ENCODE assay signal across 1 cellular context in the genomic region with DNA sequence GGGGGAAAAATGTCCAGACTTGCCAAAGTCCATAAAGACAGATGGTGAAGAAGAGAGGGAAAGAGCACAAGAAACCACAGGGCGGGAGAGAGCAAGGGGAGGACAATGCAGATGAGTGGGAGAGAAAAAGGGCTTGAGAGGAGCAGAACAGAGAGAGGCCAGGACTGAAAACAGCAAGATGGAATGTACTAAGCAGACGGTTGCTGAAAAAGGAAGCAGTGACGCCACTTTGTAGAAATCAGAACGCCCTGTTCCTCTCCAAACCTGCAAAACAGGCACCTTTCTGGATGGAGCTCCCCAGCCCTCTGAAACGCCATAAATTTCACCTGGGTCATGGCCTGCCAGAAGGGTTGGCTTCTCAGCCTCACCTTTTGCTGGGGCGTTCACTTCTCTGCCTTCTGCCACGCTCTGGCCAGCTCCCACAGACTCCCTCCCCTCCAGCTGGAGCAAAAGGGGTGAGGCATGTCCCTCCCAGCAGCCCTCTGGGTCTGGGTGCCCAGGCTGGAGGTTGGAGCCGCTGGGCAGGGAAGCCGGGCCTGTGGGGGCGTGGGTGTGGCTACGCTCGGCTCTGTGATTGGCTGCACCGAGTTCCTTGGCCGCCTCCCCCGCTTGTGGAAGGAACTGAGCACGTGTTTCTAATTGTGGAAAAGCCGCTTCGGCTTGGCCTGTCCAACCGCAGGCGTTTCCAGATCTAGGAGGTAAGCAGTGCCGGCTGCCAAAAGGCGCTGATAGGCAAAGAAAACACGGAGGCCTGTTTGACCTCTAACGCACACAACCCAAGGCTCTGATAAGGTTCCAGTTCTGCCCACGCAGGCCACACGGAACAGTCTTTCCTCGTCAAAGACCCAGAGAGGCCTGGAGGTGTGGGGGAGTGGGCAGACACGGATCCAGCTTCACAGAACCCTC.
A peak's percentile ranks its signal among the peaks of the same experiment; 100 is the strongest.
TF ChIP-seq lines count a peak whose summit lies in the region.

No MANE protein-coding gene starts in this region.

TF ChIP-seq in WTC11, 78 proteins besides CTCF, POLR2A, EP300 and RAD21 (continued from another document):
- TF ChIP-seq, protein P1, sequence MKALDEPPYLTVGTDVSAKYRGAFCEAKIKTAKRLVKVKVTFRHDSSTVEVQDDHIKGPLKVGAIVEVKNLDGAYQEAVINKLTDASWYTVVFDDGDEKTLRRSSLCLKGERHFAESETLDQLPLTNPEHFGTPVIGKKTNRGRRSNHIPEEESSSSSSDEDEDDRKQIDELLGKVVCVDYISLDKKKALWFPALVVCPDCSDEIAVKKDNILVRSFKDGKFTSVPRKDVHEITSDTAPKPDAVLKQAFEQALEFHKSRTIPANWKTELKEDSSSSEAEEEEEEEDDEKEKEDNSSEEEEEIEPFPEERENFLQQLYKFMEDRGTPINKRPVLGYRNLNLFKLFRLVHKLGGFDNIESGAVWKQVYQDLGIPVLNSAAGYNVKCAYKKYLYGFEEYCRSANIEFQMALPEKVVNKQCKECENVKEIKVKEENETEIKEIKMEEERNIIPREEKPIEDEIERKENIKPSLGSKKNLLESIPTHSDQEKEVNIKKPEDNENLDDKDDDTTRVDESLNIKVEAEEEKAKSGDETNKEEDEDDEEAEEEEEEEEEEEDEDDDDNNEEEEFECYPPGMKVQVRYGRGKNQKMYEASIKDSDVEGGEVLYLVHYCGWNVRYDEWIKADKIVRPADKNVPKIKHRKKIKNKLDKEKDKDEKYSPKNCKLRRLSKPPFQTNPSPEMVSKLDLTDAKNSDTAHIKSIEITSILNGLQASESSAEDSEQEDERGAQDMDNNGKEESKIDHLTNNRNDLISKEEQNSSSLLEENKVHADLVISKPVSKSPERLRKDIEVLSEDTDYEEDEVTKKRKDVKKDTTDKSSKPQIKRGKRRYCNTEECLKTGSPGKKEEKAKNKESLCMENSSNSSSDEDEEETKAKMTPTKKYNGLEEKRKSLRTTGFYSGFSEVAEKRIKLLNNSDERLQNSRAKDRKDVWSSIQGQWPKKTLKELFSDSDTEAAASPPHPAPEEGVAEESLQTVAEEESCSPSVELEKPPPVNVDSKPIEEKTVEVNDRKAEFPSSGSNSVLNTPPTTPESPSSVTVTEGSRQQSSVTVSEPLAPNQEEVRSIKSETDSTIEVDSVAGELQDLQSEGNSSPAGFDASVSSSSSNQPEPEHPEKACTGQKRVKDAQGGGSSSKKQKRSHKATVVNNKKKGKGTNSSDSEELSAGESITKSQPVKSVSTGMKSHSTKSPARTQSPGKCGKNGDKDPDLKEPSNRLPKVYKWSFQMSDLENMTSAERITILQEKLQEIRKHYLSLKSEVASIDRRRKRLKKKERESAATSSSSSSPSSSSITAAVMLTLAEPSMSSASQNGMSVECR (CRISPR knock-in tag; IDR thresholded peaks at IDR 0.05; ENCODE audit: borderline replicate concordance), result peak; percentile 65; the same call in 1 of the 2 replicates
- no peak for TF ChIP-seq NR2C2 (CRISPR knock-in tag; IDR thresholded peaks at IDR 0.05)
- no peak for TF ChIP-seq SMAD4 (CRISPR knock-in tag; IDR thresholded peaks at IDR 0.05)
- TF ChIP-seq, protein P2, sequence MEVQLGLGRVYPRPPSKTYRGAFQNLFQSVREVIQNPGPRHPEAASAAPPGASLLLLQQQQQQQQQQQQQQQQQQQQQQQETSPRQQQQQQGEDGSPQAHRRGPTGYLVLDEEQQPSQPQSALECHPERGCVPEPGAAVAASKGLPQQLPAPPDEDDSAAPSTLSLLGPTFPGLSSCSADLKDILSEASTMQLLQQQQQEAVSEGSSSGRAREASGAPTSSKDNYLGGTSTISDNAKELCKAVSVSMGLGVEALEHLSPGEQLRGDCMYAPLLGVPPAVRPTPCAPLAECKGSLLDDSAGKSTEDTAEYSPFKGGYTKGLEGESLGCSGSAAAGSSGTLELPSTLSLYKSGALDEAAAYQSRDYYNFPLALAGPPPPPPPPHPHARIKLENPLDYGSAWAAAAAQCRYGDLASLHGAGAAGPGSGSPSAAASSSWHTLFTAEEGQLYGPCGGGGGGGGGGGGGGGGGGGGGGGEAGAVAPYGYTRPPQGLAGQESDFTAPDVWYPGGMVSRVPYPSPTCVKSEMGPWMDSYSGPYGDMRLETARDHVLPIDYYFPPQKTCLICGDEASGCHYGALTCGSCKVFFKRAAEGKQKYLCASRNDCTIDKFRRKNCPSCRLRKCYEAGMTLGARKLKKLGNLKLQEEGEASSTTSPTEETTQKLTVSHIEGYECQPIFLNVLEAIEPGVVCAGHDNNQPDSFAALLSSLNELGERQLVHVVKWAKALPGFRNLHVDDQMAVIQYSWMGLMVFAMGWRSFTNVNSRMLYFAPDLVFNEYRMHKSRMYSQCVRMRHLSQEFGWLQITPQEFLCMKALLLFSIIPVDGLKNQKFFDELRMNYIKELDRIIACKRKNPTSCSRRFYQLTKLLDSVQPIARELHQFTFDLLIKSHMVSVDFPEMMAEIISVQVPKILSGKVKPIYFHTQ (CRISPR knock-in tag; IDR thresholded peaks at IDR 0.05), result no peak
- TF ChIP-seq, protein P3, sequence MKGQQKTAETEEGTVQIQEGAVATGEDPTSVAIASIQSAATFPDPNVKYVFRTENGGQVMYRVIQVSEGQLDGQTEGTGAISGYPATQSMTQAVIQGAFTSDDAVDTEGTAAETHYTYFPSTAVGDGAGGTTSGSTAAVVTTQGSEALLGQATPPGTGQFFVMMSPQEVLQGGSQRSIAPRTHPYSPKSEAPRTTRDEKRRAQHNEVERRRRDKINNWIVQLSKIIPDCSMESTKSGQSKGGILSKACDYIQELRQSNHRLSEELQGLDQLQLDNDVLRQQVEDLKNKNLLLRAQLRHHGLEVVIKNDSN (CRISPR knock-in tag; IDR thresholded peaks at IDR 0.05), result peak; percentile 50; the same call in 1 of the 2 replicates
- TF ChIP-seq, protein P4, sequence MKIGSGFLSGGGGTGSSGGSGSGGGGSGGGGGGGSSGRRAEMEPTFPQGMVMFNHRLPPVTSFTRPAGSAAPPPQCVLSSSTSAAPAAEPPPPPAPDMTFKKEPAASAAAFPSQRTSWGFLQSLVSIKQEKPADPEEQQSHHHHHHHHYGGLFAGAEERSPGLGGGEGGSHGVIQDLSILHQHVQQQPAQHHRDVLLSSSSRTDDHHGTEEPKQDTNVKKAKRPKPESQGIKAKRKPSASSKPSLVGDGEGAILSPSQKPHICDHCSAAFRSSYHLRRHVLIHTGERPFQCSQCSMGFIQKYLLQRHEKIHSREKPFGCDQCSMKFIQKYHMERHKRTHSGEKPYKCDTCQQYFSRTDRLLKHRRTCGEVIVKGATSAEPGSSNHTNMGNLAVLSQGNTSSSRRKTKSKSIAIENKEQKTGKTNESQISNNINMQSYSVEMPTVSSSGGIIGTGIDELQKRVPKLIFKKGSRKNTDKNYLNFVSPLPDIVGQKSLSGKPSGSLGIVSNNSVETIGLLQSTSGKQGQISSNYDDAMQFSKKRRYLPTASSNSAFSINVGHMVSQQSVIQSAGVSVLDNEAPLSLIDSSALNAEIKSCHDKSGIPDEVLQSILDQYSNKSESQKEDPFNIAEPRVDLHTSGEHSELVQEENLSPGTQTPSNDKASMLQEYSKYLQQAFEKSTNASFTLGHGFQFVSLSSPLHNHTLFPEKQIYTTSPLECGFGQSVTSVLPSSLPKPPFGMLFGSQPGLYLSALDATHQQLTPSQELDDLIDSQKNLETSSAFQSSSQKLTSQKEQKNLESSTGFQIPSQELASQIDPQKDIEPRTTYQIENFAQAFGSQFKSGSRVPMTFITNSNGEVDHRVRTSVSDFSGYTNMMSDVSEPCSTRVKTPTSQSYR (CRISPR knock-in tag; IDR thresholded peaks at IDR 0.05), result no peak
- TF ChIP-seq ATF1 (CRISPR knock-in tag; IDR thresholded peaks at IDR 0.05), result no peak
- TF ChIP-seq ETV6 (CRISPR knock-in tag; IDR thresholded peaks at IDR 0.05), result no peak
- TF ChIP-seq, protein P5, sequence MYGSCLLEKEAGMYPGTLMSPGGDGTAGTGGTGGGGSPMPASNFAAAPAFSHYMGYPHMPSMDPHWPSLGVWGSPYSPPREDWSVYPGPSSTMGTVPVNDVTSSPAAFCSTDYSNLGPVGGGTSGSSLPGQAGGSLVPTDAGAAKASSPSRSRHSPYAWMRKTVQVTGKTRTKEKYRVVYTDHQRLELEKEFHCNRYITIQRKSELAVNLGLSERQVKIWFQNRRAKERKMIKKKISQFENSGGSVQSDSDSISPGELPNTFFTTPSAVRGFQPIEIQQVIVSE (CRISPR knock-in tag; IDR thresholded peaks at IDR 0.05; ENCODE audit: borderline replicate concordance), result no peak
- peak; percentile 76 for TF ChIP-seq NFYB (CRISPR knock-in tag; conservative IDR thresholded peaks at IDR 0.05; ENCODE audit: low read depth)
- peak; percentile 47; the same call in 1 of the 2 replicates for TF ChIP-seq ZNF121 (CRISPR knock-in tag; IDR thresholded peaks at IDR 0.05)
- TF ChIP-seq, protein P6, sequence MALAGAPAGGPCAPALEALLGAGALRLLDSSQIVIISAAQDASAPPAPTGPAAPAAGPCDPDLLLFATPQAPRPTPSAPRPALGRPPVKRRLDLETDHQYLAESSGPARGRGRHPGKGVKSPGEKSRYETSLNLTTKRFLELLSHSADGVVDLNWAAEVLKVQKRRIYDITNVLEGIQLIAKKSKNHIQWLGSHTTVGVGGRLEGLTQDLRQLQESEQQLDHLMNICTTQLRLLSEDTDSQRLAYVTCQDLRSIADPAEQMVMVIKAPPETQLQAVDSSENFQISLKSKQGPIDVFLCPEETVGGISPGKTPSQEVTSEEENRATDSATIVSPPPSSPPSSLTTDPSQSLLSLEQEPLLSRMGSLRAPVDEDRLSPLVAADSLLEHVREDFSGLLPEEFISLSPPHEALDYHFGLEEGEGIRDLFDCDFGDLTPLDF (CRISPR knock-in tag; IDR thresholded peaks at IDR 0.05), result peak; percentile 33; the same call in 1 of the 2 replicates
- TF ChIP-seq, protein P7, sequence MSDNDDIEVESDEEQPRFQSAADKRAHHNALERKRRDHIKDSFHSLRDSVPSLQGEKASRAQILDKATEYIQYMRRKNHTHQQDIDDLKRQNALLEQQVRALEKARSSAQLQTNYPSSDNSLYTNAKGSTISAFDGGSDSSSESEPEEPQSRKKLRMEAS (CRISPR knock-in tag; IDR thresholded peaks at IDR 0.05), result peak; percentile 95
- TF ChIP-seq, protein P8, sequence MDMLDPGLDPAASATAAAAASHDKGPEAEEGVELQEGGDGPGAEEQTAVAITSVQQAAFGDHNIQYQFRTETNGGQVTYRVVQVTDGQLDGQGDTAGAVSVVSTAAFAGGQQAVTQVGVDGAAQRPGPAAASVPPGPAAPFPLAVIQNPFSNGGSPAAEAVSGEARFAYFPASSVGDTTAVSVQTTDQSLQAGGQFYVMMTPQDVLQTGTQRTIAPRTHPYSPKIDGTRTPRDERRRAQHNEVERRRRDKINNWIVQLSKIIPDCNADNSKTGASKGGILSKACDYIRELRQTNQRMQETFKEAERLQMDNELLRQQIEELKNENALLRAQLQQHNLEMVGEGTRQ (CRISPR knock-in tag; IDR thresholded peaks at IDR 0.05), result no peak; the same call in 1 of the 2 replicates
- TF ChIP-seq, protein P9, sequence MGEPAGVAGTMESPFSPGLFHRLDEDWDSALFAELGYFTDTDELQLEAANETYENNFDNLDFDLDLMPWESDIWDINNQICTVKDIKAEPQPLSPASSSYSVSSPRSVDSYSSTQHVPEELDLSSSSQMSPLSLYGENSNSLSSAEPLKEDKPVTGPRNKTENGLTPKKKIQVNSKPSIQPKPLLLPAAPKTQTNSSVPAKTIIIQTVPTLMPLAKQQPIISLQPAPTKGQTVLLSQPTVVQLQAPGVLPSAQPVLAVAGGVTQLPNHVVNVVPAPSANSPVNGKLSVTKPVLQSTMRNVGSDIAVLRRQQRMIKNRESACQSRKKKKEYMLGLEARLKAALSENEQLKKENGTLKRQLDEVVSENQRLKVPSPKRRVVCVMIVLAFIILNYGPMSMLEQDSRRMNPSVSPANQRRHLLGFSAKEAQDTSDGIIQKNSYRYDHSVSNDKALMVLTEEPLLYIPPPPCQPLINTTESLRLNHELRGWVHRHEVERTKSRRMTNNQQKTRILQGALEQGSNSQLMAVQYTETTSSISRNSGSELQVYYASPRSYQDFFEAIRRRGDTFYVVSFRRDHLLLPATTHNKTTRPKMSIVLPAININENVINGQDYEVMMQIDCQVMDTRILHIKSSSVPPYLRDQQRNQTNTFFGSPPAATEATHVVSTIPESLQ (CRISPR knock-in tag; IDR thresholded peaks at IDR 0.05), result no peak
- TF ChIP-seq, protein P10, sequence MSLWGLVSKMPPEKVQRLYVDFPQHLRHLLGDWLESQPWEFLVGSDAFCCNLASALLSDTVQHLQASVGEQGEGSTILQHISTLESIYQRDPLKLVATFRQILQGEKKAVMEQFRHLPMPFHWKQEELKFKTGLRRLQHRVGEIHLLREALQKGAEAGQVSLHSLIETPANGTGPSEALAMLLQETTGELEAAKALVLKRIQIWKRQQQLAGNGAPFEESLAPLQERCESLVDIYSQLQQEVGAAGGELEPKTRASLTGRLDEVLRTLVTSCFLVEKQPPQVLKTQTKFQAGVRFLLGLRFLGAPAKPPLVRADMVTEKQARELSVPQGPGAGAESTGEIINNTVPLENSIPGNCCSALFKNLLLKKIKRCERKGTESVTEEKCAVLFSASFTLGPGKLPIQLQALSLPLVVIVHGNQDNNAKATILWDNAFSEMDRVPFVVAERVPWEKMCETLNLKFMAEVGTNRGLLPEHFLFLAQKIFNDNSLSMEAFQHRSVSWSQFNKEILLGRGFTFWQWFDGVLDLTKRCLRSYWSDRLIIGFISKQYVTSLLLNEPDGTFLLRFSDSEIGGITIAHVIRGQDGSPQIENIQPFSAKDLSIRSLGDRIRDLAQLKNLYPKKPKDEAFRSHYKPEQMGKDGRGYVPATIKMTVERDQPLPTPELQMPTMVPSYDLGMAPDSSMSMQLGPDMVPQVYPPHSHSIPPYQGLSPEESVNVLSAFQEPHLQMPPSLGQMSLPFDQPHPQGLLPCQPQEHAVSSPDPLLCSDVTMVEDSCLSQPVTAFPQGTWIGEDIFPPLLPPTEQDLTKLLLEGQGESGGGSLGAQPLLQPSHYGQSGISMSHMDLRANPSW (CRISPR knock-in tag; conservative IDR thresholded peaks at IDR 0.05; ENCODE audit: low read depth), result no peak
- TF ChIP-seq, protein P11, sequence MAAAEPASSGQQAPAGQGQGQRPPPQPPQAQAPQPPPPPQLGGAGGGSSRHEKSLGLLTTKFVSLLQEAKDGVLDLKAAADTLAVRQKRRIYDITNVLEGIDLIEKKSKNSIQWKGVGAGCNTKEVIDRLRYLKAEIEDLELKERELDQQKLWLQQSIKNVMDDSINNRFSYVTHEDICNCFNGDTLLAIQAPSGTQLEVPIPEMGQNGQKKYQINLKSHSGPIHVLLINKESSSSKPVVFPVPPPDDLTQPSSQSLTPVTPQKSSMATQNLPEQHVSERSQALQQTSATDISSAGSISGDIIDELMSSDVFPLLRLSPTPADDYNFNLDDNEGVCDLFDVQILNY (CRISPR knock-in tag; IDR thresholded peaks at IDR 0.05), result 0 out of 2 replicates have a peak, but pooled peaks have one; percentile 37
- TF ChIP-seq, protein P12, sequence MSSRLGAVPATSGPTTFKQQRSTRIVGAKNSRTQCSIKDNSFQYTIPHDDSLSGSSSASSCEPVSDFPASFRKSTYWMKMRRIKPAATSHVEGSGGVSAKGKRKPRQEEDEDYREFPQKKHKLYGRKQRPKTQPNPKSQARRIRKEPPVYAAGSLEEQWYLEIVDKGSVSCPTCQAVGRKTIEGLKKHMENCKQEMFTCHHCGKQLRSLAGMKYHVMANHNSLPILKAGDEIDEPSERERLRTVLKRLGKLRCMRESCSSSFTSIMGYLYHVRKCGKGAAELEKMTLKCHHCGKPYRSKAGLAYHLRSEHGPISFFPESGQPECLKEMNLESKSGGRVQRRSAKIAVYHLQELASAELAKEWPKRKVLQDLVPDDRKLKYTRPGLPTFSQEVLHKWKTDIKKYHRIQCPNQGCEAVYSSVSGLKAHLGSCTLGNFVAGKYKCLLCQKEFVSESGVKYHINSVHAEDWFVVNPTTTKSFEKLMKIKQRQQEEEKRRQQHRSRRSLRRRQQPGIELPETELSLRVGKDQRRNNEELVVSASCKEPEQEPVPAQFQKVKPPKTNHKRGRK (CRISPR knock-in tag; IDR thresholded peaks at IDR 0.05; ENCODE audit: borderline replicate concordance), result peak; percentile 83; the same call in 1 of the 2 replicates
- TF ChIP-seq, protein P13, sequence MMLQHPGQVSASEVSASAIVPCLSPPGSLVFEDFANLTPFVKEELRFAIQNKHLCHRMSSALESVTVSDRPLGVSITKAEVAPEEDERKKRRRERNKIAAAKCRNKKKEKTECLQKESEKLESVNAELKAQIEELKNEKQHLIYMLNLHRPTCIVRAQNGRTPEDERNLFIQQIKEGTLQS (CRISPR knock-in tag; conservative IDR thresholded peaks at IDR 0.05), result no peak
